24 cellular contexts compared by ENCODE assay signal in genomic region chr12:43066471-43066870, GRCh38.
A peak's percentile ranks its signal among the peaks of the same experiment; 100 is the strongest.
DNase-seq lines count a peak whose midpoint lies in the region; ATAC-seq and TF ChIP-seq lines count a peak whose summit lies in the region.
"Had no signal": no experiment of that assay in that cellular context is flagged by ENCODE, and none has a peak within 500 bp of the region (broad histone marks: within the 10 kb centered on the region; RNA-seq: fewer than 3 reads in every experiment).

No MANE protein-coding gene starts in this region.

- TF ChIP-seq CTCF in fibroblast of pulmonary artery (IDR thresholded peaks at IDR 0.05; ENCODE audit: low read length, missing control alignments) (no peak), neural crest cell (conservative IDR thresholded peaks at IDR 0.05) (no peak), GM13976 (IDR thresholded peaks at IDR 0.05; ENCODE audit: borderline replicate concordance, control extremely low read depth, extremely low read depth, insufficient read depth, missing control alignments) (no peak)

- H3K9me3 ChIP-seq in HAP-1 (no peaks in the 10 kb centered on the region), adipocyte (ENCODE audit: control insufficient read depth, low read length) (no peaks in the 10 kb centered on the region)
- H3K9me3 ChIP-seq: A549, MG63 had no signal

- H3K27ac Mint-ChIP-seq in neural crest cell (ENCODE audit: unreplicated experiment) = peak overlapping the region; percentile 30
- H3K27ac Mint-ChIP-seq: B cell had no signal

- H3K4me3 Mint-ChIP-seq in neural crest cell = no peak overlapping the region
- H3K4me3 Mint-ChIP-seq: B cell had no signal

- H3K27me3 Mint-ChIP-seq in neural crest cell (ENCODE audit: low read depth) = no peaks in the 10 kb centered on the region
- H3K27me3 Mint-ChIP-seq: B cell had no signal

- H3K4me1 ChIP-seq in HAP-1 (peaks cover 39% of the 10 kb centered on the region), adipocyte (ENCODE audit: control insufficient read depth, insufficient read depth, low read length) (peaks cover 35% of the 10 kb centered on the region)
- H3K4me1 ChIP-seq: A549 had no signal

- H3K27me3 ChIP-seq in HAP-1 (ENCODE audit: low read depth) (no peaks in the 10 kb centered on the region), adipocyte (replicated peaks; ENCODE audit: control insufficient read depth, insufficient read depth, low read length) (no peaks in the 10 kb centered on the region)
- H3K27me3 ChIP-seq: MG63 had no signal

- H3K9me3 Mint-ChIP-seq in neural crest cell = peaks cover 5% of the 10 kb centered on the region

- H3K4me3 ChIP-seq in HAP-1 (no peak overlapping the region), adipocyte (ENCODE audit: low read length) (no peak overlapping the region), fibroblast of pulmonary artery (replicated peaks; ENCODE audit: low read depth, low read length) (no peak overlapping the region)
- H3K4me3 ChIP-seq: A549, K562, MG63, SK-N-MC had no signal

- H3K9ac ChIP-seq in adipocyte (ENCODE audit: low read length) = no peak overlapping the region

- H3K36me3 ChIP-seq in HAP-1 (replicated peaks) (no peaks in the 10 kb centered on the region), adipocyte (ENCODE audit: control insufficient read depth, insufficient read depth, low read length, severe bottlenecking) (no peaks in the 10 kb centered on the region)
- H3K36me3 ChIP-seq: MG63 had no signal

- no peak for ATAC-seq in GM21515 (IDR thresholded peaks at IDR 0.05; ENCODE audit: unreplicated experiment)
- ATAC-seq in activated CD4-positive, CD25-positive, alpha-beta regulatory T cell treated with anti-CD3 and anti-CD28 coated beads, Interleukin-2, amount 50 U/mL, for 24 hours = no peak
- ATAC-seq: A549, K562 had no signal

- peak; percentile 36 to 87 for DNase-seq in HAP-1 (ENCODE audit: low spot score in 2 of 2)
- DNase-seq in adipocyte (ENCODE audit: low read depth) = peak; percentile 19
- DNase-seq in fibroblast of pulmonary artery (ENCODE audit: low read depth) = peak; percentile 30
- DNase-seq in neural crest cell (ENCODE audit: low read depth, low spot score) = no peak
- no peak for DNase-seq in activated CD4-positive, CD25-positive, alpha-beta regulatory T cell (lab: John Stamatoyannopoulos, UW)
- no peak for DNase-seq in GM13976 (ENCODE audit: low spot score)
- DNase-seq: EL; GF-D8; MG63; NCI-H1092; NCI-H146; NCI-H2029; NCI-H2171; NCI-H345; NCI-H524; NCI-H774; NK-92 treated with Interleukin-12 subunit alpha and Interleukin-12 subunit beta, amount 100 ng/mL, for 24 hours; SHP77 treated with DMSO at 0.1 percent for 48 hours had no signal

- H3K36me3 Mint-ChIP-seq in neural crest cell (ENCODE audit: low read depth) = peaks cover 4% of the 10 kb centered on the region

- H3K4me1 Mint-ChIP-seq in neural crest cell = peaks cover 42% of the 10 kb centered on the region
- H3K4me1 Mint-ChIP-seq: B cell had no signal

- in situ Hi-C loops in HAP-1 (cut with MboI; ENCODE audit: low sequenced_read_pairs) (no loop called here), GM13976 (cut with MboI; ENCODE audit: low sequenced_read_pairs, unreplicated experiment) (no loop called here)

Comparison
In these comparisons a context has a peak if more than half of its experiments do, and no peak if none do; other contexts are left out.
1. DNase-seq: peak in HAP-1 (2 of 2), adipocyte (single experiment) and fibroblast of pulmonary artery (single experiment); none in neural crest cell (single experiment), activated CD4-positive, CD25-positive, alpha-beta regulatory T cell (0 of 4) and GM13976 (single experiment).